1 cellular context compared by ENCODE assay signal in the genomic region with DNA sequence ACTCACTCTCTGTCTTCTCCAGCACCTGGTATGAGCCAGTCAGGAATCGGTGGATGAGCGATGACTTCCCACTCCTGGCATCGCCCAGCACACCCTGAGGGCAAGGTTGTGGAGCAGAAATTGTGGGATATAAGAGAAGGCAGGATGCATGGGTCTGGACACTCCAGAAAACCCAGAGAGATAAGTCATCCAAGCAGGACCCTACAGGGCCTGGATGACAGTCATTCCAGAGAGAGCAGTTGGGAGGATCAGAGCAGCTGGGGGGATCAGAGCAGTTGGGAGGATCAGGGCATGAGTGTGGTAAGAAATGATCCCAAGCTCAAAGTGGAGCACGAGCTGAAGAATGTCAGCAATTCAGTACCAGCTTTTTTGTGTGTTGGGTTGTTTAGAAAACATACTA.
TF ChIP-seq lines count a peak whose summit lies in the region.

No MANE protein-coding gene starts in this region.

TF ChIP-seq in GM23338, 12 proteins besides CTCF, POLR2A, EP300 and RAD21:
- TF ChIP-seq CREB1 (CRISPR knock-in tag; IDR thresholded peaks at IDR 0.05; ENCODE audit: low read depth) (no peak), NANOG (IDR thresholded peaks at IDR 0.05; ENCODE audit: borderline replicate concordance) (no peak), ZNF114 (CRISPR knock-in tag; IDR thresholded peaks at IDR 0.05) (no peak), ZNF331 (CRISPR knock-in tag; IDR thresholded peaks at IDR 0.05; ENCODE audit: low read depth) (no peak), EZH2phosphoT487 (IDR thresholded peaks at IDR 0.05; ENCODE audit: unreplicated experiment) (no peak), JUNB (IDR thresholded peaks at IDR 0.05; ENCODE audit: unreplicated experiment) (no peak), POLR2AphosphoS5 (IDR thresholded peaks at IDR 0.05; ENCODE audit: low read depth) (no peak)
- TF ChIP-seq, protein P1, sequence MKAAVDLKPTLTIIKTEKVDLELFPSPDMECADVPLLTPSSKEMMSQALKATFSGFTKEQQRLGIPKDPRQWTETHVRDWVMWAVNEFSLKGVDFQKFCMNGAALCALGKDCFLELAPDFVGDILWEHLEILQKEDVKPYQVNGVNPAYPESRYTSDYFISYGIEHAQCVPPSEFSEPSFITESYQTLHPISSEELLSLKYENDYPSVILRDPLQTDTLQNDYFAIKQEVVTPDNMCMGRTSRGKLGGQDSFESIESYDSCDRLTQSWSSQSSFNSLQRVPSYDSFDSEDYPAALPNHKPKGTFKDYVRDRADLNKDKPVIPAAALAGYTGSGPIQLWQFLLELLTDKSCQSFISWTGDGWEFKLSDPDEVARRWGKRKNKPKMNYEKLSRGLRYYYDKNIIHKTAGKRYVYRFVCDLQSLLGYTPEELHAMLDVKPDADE (IDR thresholded peaks at IDR 0.05) = no peak
- TF ChIP-seq, protein P2, sequence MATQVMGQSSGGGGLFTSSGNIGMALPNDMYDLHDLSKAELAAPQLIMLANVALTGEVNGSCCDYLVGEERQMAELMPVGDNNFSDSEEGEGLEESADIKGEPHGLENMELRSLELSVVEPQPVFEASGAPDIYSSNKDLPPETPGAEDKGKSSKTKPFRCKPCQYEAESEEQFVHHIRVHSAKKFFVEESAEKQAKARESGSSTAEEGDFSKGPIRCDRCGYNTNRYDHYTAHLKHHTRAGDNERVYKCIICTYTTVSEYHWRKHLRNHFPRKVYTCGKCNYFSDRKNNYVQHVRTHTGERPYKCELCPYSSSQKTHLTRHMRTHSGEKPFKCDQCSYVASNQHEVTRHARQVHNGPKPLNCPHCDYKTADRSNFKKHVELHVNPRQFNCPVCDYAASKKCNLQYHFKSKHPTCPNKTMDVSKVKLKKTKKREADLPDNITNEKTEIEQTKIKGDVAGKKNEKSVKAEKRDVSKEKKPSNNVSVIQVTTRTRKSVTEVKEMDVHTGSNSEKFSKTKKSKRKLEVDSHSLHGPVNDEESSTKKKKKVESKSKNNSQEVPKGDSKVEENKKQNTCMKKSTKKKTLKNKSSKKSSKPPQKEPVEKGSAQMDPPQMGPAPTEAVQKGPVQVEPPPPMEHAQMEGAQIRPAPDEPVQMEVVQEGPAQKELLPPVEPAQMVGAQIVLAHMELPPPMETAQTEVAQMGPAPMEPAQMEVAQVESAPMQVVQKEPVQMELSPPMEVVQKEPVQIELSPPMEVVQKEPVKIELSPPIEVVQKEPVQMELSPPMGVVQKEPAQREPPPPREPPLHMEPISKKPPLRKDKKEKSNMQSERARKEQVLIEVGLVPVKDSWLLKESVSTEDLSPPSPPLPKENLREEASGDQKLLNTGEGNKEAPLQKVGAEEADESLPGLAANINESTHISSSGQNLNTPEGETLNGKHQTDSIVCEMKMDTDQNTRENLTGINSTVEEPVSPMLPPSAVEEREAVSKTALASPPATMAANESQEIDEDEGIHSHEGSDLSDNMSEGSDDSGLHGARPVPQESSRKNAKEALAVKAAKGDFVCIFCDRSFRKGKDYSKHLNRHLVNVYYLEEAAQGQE (IDR thresholded peaks at IDR 0.05; ENCODE audit: unreplicated experiment) = no peak
- TF ChIP-seq, protein P3, sequence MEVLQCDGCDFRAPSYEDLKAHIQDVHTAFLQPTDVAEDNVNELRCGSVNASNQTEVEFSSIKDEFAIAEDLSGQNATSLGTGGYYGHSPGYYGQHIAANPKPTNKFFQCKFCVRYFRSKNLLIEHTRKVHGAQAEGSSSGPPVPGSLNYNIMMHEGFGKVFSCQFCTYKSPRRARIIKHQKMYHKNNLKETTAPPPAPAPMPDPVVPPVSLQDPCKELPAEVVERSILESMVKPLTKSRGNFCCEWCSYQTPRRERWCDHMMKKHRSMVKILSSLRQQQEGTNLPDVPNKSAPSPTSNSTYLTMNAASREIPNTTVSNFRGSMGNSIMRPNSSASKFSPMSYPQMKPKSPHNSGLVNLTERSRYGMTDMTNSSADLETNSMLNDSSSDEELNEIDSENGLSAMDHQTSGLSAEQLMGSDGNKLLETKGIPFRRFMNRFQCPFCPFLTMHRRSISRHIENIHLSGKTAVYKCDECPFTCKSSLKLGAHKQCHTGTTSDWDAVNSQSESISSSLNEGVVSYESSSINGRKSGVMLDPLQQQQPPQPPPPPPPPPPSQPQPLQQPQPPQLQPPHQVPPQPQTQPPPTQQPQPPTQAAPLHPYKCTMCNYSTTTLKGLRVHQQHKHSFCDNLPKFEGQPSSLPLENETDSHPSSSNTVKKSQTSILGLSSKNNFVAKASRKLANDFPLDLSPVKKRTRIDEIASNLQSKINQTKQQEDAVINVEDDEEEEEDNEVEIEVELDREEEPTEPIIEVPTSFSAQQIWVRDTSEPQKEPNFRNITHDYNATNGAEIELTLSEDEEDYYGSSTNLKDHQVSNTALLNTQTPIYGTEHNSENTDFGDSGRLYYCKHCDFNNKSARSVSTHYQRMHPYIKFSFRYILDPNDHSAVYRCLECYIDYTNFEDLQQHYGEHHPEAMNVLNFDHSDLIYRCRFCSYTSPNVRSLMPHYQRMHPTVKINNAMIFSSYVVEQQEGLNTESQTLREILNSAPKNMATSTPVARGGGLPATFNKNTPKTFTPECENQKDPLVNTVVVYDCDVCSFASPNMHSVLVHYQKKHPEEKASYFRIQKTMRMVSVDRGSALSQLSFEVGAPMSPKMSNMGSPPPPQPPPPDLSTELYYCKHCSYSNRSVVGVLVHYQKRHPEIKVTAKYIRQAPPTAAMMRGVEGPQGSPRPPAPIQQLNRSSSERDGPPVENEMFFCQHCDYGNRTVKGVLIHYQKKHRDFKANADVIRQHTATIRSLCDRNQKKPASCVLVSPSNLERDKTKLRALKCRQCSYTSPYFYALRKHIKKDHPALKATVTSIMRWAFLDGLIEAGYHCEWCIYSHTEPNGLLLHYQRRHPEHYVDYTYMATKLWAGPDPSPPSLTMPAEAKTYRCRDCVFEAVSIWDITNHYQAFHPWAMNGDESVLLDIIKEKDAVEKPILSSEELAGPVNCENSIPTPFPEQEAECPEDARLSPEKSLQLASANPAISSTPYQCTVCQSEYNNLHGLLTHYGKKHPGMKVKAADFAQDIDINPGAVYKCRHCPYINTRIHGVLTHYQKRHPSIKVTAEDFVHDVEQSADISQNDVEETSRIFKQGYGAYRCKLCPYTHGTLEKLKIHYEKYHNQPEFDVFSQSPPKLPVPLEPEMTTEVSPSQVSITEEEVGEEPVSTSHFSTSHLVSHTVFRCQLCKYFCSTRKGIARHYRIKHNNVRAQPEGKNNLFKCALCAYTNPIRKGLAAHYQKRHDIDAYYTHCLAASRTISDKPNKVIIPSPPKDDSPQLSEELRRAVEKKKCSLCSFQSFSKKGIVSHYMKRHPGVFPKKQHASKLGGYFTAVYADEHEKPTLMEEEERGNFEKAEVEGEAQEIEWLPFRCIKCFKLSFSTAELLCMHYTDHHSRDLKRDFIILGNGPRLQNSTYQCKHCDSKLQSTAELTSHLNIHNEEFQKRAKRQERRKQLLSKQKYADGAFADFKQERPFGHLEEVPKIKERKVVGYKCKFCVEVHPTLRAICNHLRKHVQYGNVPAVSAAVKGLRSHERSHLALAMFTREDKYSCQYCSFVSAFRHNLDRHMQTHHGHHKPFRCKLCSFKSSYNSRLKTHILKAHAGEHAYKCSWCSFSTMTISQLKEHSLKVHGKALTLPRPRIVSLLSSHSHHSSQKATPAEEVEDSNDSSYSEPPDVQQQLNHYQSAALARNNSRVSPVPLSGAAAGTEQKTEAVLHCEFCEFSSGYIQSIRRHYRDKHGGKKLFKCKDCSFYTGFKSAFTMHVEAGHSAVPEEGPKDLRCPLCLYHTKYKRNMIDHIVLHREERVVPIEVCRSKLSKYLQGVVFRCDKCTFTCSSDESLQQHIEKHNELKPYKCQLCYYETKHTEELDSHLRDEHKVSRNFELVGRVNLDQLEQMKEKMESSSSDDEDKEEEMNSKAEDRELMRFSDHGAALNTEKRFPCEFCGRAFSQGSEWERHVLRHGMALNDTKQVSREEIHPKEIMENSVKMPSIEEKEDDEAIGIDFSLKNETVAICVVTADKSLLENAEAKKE (CRISPR knock-in tag; IDR thresholded peaks at IDR 0.05) = no peak
